ENCODE assay signal across 8 cellular contexts in genomic region chr7:7182156-7183060, GRCh38.
A peak's percentile ranks its signal among the peaks of the same experiment; 100 is the strongest.
DNase-seq lines count a peak whose midpoint lies in the region; ATAC-seq and TF ChIP-seq lines count a peak whose summit lies in the region.

C1GALT1 (plus strand) TSS chr7:7182544; CDS start chr7:7234320, 51,776 bp downstream.

- H3K4me3 ChIP-seq in AG10803 (ENCODE audit: low read length) = peak within 1 kb of the TSS; percentile 87

- ATAC-seq in GM19023 (IDR thresholded peaks at IDR 0.05; ENCODE audit: unreplicated experiment) (peak; percentile 84), HG03280 (IDR thresholded peaks at IDR 0.05; ENCODE audit: unreplicated experiment) (peak; percentile 87)

- peak; percentile 67 for TF ChIP-seq CTCF in AG10803 (conservative IDR thresholded peaks at IDR 0.05; ENCODE audit: low read length)

- peak; percentile 98 for DNase-seq in AG10803 (ENCODE audit: low read depth)
- DNase-seq in NCI-H345 (lab: John Stamatoyannopoulos, UW) = peak; percentile 97
- DNase-seq in activated CD4-positive, CD25-positive, alpha-beta regulatory T cell (lab: John Stamatoyannopoulos, UW) = peak; percentile 94 to 97 (median 95)
- peak; percentile 97 for DNase-seq in central memory CD4-positive, alpha-beta T cell
- peak; percentile 99 for DNase-seq in iris pigment epithelial cell (ENCODE audit: low read depth)
- peak; percentile 95 to 97 for DNase-seq in stimulated activated CD4-positive, alpha-beta T cell treated with anti-CD3 and anti-CD28 coated beads, Interleukin-12 subunit alpha, Interleukin-12 subunit beta, amount 100 ng/mL, for 24 hours (ENCODE audit: low read depth in 2 of 2)

Comparison
In these comparisons a context has a peak if more than half of its experiments do, and no peak if none do; other contexts are left out.
1. Peak in every context shown above with its lines: DNase-seq, ATAC-seq and H3K4me3 ChIP-seq.